In the genomic region with DNA sequence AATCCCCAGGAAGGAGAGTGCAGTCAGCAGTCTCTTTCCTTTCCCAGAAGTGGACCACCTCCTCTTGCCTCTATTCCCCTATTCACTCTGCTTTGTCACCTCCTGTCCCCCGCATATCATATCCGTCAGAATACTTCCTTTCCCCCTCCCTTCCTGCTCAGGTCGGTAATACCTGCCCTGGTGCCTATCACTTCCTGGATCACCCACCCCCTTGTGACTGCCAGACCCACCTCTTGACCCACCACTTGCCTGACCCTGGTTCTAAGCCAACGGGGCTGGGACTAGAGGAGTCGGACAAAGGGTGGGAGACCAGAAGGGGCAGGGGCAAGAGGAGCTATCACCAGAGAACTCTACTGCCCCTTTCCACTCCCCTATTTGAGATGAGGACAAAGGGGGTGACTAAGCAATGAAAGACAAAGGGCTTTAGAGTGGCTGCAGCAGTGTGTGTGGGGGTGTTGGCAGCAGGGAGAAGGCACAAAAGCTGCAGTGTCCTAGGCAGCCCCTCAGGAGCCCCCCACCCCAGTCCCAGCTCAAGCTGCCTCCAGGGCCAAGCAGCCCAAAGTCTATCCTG, we compare ENCODE assay signal across 8 cellular contexts. TPM values are rescaled to one million over a fixed set of nuclear protein-coding genes. Genes with fewer than 3 reads are reported as not detected.
A peak's percentile ranks its signal among the peaks of the same experiment; 100 is the strongest.
DNase-seq lines count a peak whose midpoint lies in the region; TF ChIP-seq lines count a peak whose summit lies in the region.

No MANE protein-coding gene starts in this region.

- peaks cover 55% of the 10 kb centered on the region for H3K4me1 Mint-ChIP-seq in T-helper 1 cell treated with Interleukin-12 subunit alpha and Interleukin-12 subunit beta and Interleukin-4 antibody, amounts not matched to agents 30 μg/mL and 1 μg/mL, for 36 hours (ENCODE audit: low read depth)

- peak overlapping the region; percentile 88 for H3K4me2 ChIP-seq in BLaER1

- peaks cover 77% of the 10 kb centered on the region for H3K4me1 ChIP-seq in BLaER1

- no peak for TF ChIP-seq CTCF in fibroblast of mammary gland (conservative IDR thresholded peaks at IDR 0.05; ENCODE audit: control insufficient read depth, insufficient read depth, low read depth, low read length)

- H3K27me3 Mint-ChIP-seq in T-helper 1 cell treated with Interleukin-12 subunit alpha and Interleukin-12 subunit beta and Interleukin-4 antibody, amounts not matched to agents 30 μg/mL and 1 μg/mL, for 36 hours (ENCODE audit: low read depth): no peaks in the 10 kb centered on the region

- DNase-seq in fibroblast of mammary gland (ENCODE audit: low read depth) (peak; percentile 34), occipital lobe (lab: John Stamatoyannopoulos, UW) (peak; percentile 57), NCI-H2227 treated with DMSO at 0.1 percent for 48 hours (lab: John Stamatoyannopoulos, UW) (no peak), NCI-H1417 treated with DMSO at 0.1 percent for 48 hours (lab: John Stamatoyannopoulos, UW) (no peak), MV-4-11 (lab: John Stamatoyannopoulos, UW) (no peak), NCI-H524 (lab: John Stamatoyannopoulos, UW) (no peak)

- peak overlapping the region; percentile 96 for H3K27ac Mint-ChIP-seq in T-helper 1 cell treated with Interleukin-12 subunit alpha and Interleukin-12 subunit beta and Interleukin-4 antibody, amounts not matched to agents 30 μg/mL and 1 μg/mL, for 36 hours

- H3K4me3 Mint-ChIP-seq in T-helper 1 cell treated with Interleukin-12 subunit alpha and Interleukin-12 subunit beta and Interleukin-4 antibody, amounts not matched to agents 30 μg/mL and 1 μg/mL, for 36 hours: peak overlapping the region; percentile 39

- peaks cover 23% of the 10 kb centered on the region for H3K36me3 Mint-ChIP-seq in T-helper 1 cell treated with Interleukin-12 subunit alpha and Interleukin-12 subunit beta and Interleukin-4 antibody, amounts not matched to agents 30 μg/mL and 1 μg/mL, for 36 hours (ENCODE audit: low read depth)

- peak overlapping the region; percentile 86 for H3K27ac ChIP-seq in BLaER1

- H4K20me1 ChIP-seq in BLaER1: no peaks in the 10 kb centered on the region

- H3K4me3 ChIP-seq in BLaER1: no peak overlapping the region
- H3K4me3 ChIP-seq in fibroblast of mammary gland (ENCODE audit: control insufficient read depth, low read depth, low read length): no peak overlapping the region

- no peaks in the 10 kb centered on the region for H3K27me3 ChIP-seq in BLaER1

- no peaks in the 10 kb centered on the region for H3K9me3 Mint-ChIP-seq in T-helper 1 cell treated with Interleukin-12 subunit alpha and Interleukin-12 subunit beta and Interleukin-4 antibody, amounts not matched to agents 30 μg/mL and 1 μg/mL, for 36 hours

- no peak overlapping the region for H3K9ac ChIP-seq in BLaER1

- H3K36me3 ChIP-seq in BLaER1: peaks cover 20% of the 10 kb centered on the region

- no peaks in the 10 kb centered on the region for H3K9me3 ChIP-seq in BLaER1

RNA-seq across cellular contexts. Expression of a gene that starts 1.7 kb away (rescaled TPM):
- total RNA-seq in occipital lobe: 0.62 TPM

RNA-seq across cellular contexts. Expression of a gene that starts 1.7 kb away (rescaled TPM):
- 85.2 TPM for total RNA-seq in occipital lobe

RNA-seq across cellular contexts. Expression of a gene that starts 14.6 kb away (rescaled TPM):
- 1.6 TPM for total RNA-seq in occipital lobe

RNA-seq across cellular contexts. Expression of a gene that starts 22.9 kb away (rescaled TPM):
- total RNA-seq in occipital lobe: not detected

RNA-seq across cellular contexts. Expression of a gene that starts 23.2 kb away (rescaled TPM):
- 21.4 TPM for total RNA-seq in occipital lobe

Comparison
In these comparisons a context has a peak if more than half of its experiments do, and no peak if none do; other contexts are left out.
1. DNase-seq: peak in fibroblast of mammary gland (single experiment) and occipital lobe (single experiment); none in NCI-H2227 treated with DMSO at 0.1 percent for 48 hours (single experiment), NCI-H1417 treated with DMSO at 0.1 percent for 48 hours (single experiment), MV-4-11 (single experiment) and NCI-H524 (0 of 2).